7 cellular contexts compared by ENCODE assay signal in genomic region chr12:2582631-2583616, GRCh38.
A peak's percentile ranks its signal among the peaks of the same experiment; 100 is the strongest.
DNase-seq lines count a peak whose midpoint lies in the region; ATAC-seq and TF ChIP-seq lines count a peak whose summit lies in the region.

No MANE protein-coding gene starts in this region.

- TF ChIP-seq CTCF in GM10266 (IDR thresholded peaks at IDR 0.05; ENCODE audit: control insufficient read depth, insufficient read depth, low read depth, missing control alignments), result peak; percentile 92
- TF ChIP-seq CTCF in chondrocyte (IDR thresholded peaks at IDR 0.05), result peak; percentile 99

- H3K36me3 Mint-ChIP-seq in chondrocyte (ENCODE audit: low read depth), result peaks cover 24% of the 10 kb centered on the region

- no peaks in the 10 kb centered on the region for H3K27me3 Mint-ChIP-seq in chondrocyte (ENCODE audit: low read depth)

- H3K27ac Mint-ChIP-seq in chondrocyte (ENCODE audit: unreplicated experiment), result no peak overlapping the region

- H3K4me3 Mint-ChIP-seq in chondrocyte (ENCODE audit: unreplicated experiment), result no peak overlapping the region

- H3K4me1 Mint-ChIP-seq in chondrocyte (ENCODE audit: low read depth), result peaks cover 17% of the 10 kb centered on the region

- no peaks in the 10 kb centered on the region for H3K9me3 Mint-ChIP-seq in chondrocyte (ENCODE audit: low read depth)

- peak; percentile 80 for DNase-seq in GM10266 (ENCODE audit: extremely low spot score)
- peak; percentile 4 for DNase-seq in MV-4-11 (lab: John Stamatoyannopoulos, UW)
- DNase-seq in activated CD4-positive, CD25-positive, alpha-beta regulatory T cell (lab: John Stamatoyannopoulos, UW), result peak in 3 of 4 experiments; percentile 4 to 19 (median 7)
- no peak for DNase-seq in chondrocyte (ENCODE audit: low spot score)
- peak; percentile 71 for DNase-seq in left lobe of liver (ENCODE audit: low spot score)
- DNase-seq in stimulated activated CD4-positive, alpha-beta T cell treated with anti-CD3 and anti-CD28 coated beads, TNF-alpha, amount 100 ng/mL, for 24 hours (ENCODE audit: low read depth in 3 of 3), result peak; percentile 11 to 59 (median 17)
- DNase-seq in NCI-H1048 (lab: John Stamatoyannopoulos, UW), result no peak

- peak; percentile 97 for ATAC-seq in left lobe of liver

Comparison
In these comparisons a context has a peak if more than half of its experiments do, and no peak if none do; other contexts are left out.
1. DNase-seq: peak in GM10266 (single experiment), MV-4-11 (single experiment), activated CD4-positive, CD25-positive, alpha-beta regulatory T cell (3 of 4), left lobe of liver (single experiment) and stimulated activated CD4-positive, alpha-beta T cell treated with anti-CD3 and anti-CD28 coated beads, TNF-alpha, amount 100 ng/mL, for 24 hours (3 of 3); none in chondrocyte (single experiment) and NCI-H1048 (single experiment).